ENCODE assay signal across 27 cellular contexts in genomic region chr1:119959836-119960235, GRCh38.
"Had no signal": no experiment of that assay in that cellular context is flagged by ENCODE, and none has a peak within 500 bp of the region (broad histone marks: within the 10 kb centered on the region; RNA-seq: fewer than 3 reads in every experiment).

No MANE protein-coding gene starts in this region.

- H3K36me3 ChIP-seq: colonic mucosa, uterus had no signal

- H3K4me3 Mint-ChIP-seq: activated CD4-positive, alpha-beta T cell treated with anti-CD3 and anti-CD28 coated beads, Interleukin-2, amount 10 ng/mL, durations not matched to agents 7 days and 5 days; activated CD8-positive, alpha-beta T cell treated with anti-CD3 and anti-CD28 coated beads for 36 hours; activated naive CD8-positive, alpha-beta T cell treated with anti-CD3 and anti-CD28 coated beads, Interleukin-2, amount 50 U/mL, for 24 hours; activated T-helper 1 cell treated with anti-CD3 and anti-CD28 coated beads, Interleukin-12 subunit alpha, Interleukin-12 subunit beta, Interleukin-2, Interleukin-4 antibody, amounts not matched to agents 30 ng/mL and 10 ng/mL and 1 ng/mL, durations not matched to agents 14 hours and 24 hours and 36 hours; T-cell; T-helper 2 cell treated with Interferon-gamma antibody and Interleukin-4, amounts not matched to agents 5 μg/mL and 100 μg/mL, for 36 hours had no signal

- H3K27me3 Mint-ChIP-seq: activated CD4-positive, alpha-beta T cell treated with anti-CD3 and anti-CD28 coated beads, Interleukin-2, amount 10 ng/mL, durations not matched to agents 7 days and 5 days; activated CD8-positive, alpha-beta T cell treated with anti-CD3 and anti-CD28 coated beads for 36 hours; activated naive CD8-positive, alpha-beta T cell treated with anti-CD3 and anti-CD28 coated beads, Interleukin-2, amount 50 U/mL, for 24 hours; progenitor cell of endocrine pancreas; T-cell had no signal

- H3K9me3 Mint-ChIP-seq: activated CD4-positive, alpha-beta T cell treated with anti-CD3 and anti-CD28 coated beads, Interleukin-2, amount 10 ng/mL, durations not matched to agents 7 days and 5 days; activated CD8-positive, alpha-beta T cell treated with anti-CD3 and anti-CD28 coated beads for 36 hours; activated naive CD8-positive, alpha-beta T cell treated with anti-CD3 and anti-CD28 coated beads, Interleukin-2, amount 50 U/mL, for 24 hours; activated T-helper 1 cell treated with anti-CD3 and anti-CD28 coated beads, Interleukin-12 subunit alpha, Interleukin-12 subunit beta, Interleukin-2, Interleukin-4 antibody, amounts not matched to agents 30 ng/mL and 10 ng/mL and 1 ng/mL, durations not matched to agents 14 hours and 24 hours and 36 hours; T-cell; T-helper 2 cell treated with Interferon-gamma antibody and Interleukin-4, amounts not matched to agents 5 μg/mL and 100 μg/mL, for 36 hours had no signal

- H3K4me1 ChIP-seq: colonic mucosa, transverse colon, uterus had no signal

- H3K9me3 ChIP-seq: colonic mucosa, gastroesophageal sphincter, spleen, transverse colon, uterus had no signal

- DNase-seq: activated CD4-positive, alpha-beta T cell treated with anti-CD3 and anti-CD28 coated beads, Interleukin-2, amount 10 ng/mL, durations not matched to agents 7 days and 5 days; activated CD4-positive, CD25-positive, alpha-beta regulatory T cell treated with anti-CD3 and anti-CD28 coated beads, Interleukin-2, amount 50 U/mL, for 72 hours; activated CD8-positive, alpha-beta T cell treated with anti-CD3 and anti-CD28 coated beads for 36 hours; activated gamma-delta T cell; activated naive CD4-positive, alpha-beta T cell treated with anti-CD3 and anti-CD28 coated beads, Interleukin-2, amount 50 U/mL, for 16 hours; activated naive CD8-positive, alpha-beta T cell treated with anti-CD3 and anti-CD28 coated beads, Interleukin-2, amount 50 U/mL, for 24 hours; anterior cingulate cortex; central memory CD4-positive, alpha-beta T cell; colonic mucosa; head of caudate nucleus; hypothalamus; islet precursor cell; left cardiac atrium; nucleus accumbens; retina; spleen; stimulated activated CD4-positive, alpha-beta T cell treated with anti-CD3 and anti-CD28 coated beads, Interleukin-4, amount 100 ng/mL, for 1 hour; stimulated activated naive CD4-positive, alpha-beta T cell treated with Interleukin-2 at 50 U/mL for 16 hours; T-cell; transverse colon; uterus; WERI-Rb-1 had no signal

- H3K27ac Mint-ChIP-seq: activated CD4-positive, alpha-beta T cell treated with anti-CD3 and anti-CD28 coated beads, Interleukin-2, amount 10 ng/mL, durations not matched to agents 7 days and 5 days; activated CD8-positive, alpha-beta T cell treated with anti-CD3 and anti-CD28 coated beads for 36 hours; activated naive CD8-positive, alpha-beta T cell treated with anti-CD3 and anti-CD28 coated beads, Interleukin-2, amount 50 U/mL, for 24 hours; activated T-helper 1 cell treated with anti-CD3 and anti-CD28 coated beads, Interleukin-12 subunit alpha, Interleukin-12 subunit beta, Interleukin-2, Interleukin-4 antibody, amounts not matched to agents 30 ng/mL and 10 ng/mL and 1 ng/mL, durations not matched to agents 14 hours and 24 hours and 36 hours; progenitor cell of endocrine pancreas; T-cell; T-helper 2 cell treated with Interferon-gamma antibody and Interleukin-4, amounts not matched to agents 5 μg/mL and 100 μg/mL, for 36 hours had no signal

- H3K27ac ChIP-seq: colonic mucosa, epithelial cell of prostate, gastroesophageal sphincter, spleen, transverse colon, uterus, WERI-Rb-1 had no signal

- ATAC-seq: activated CD8-positive, alpha-beta T cell treated with anti-CD3 and anti-CD28 coated beads for 36 hours; activated naive CD8-positive, alpha-beta T cell treated with anti-CD3 and anti-CD28 coated beads, Interleukin-2, amount 50 U/mL, for 24 hours; gastroesophageal sphincter; left cardiac atrium; T-cell had no signal

- H3K4me3 ChIP-seq: colonic mucosa, gastroesophageal sphincter, spleen, transverse colon, uterus had no signal

- H3K27me3 ChIP-seq: colonic mucosa, gastroesophageal sphincter, spleen, transverse colon, uterus had no signal
